10 cellular contexts compared by ENCODE assay signal in genomic region chr14:49581961-49582210, GRCh38. TPM values are rescaled to one million over a fixed set of nuclear protein-coding genes. Genes with fewer than 3 reads are reported as not detected.
DNase-seq lines count a peak whose midpoint lies in the region; FAIRE-seq and TF ChIP-seq lines count a peak whose summit lies in the region.
"Had no signal": no experiment of that assay in that cellular context is flagged by ENCODE, and none has a peak within 500 bp of the region (broad histone marks: within the 10 kb centered on the region; RNA-seq: fewer than 3 reads in every experiment).

No MANE protein-coding gene starts in this region.

- no peaks in the 10 kb centered on the region for H3K9me2 ChIP-seq in DOHH2 (replicated peaks; ENCODE audit: control insufficient read depth, low read length)

- H3K79me2 ChIP-seq in DOHH2 (ENCODE audit: control insufficient read depth, low read length): peaks cover 82% of the 10 kb centered on the region

- peaks cover 29% of the 10 kb centered on the region for H3K27me3 Mint-ChIP-seq in endothelial cell (ENCODE audit: unreplicated experiment)

- peak; percentile 48 for DNase-seq in KBM-7
- DNase-seq in endothelial cell (ENCODE audit: low spot score): no peak
- DNase-seq in activated CD4-positive, CD25-positive, alpha-beta regulatory T cell (lab: John Stamatoyannopoulos, UW): no peak
- no peak for DNase-seq in kidney
- DNase-seq in sigmoid colon: no peak
- DNase-seq: Kasumi-1, stomach had no signal

- H3K4me2 ChIP-seq in DOHH2 (ENCODE audit: low read length): peak overlapping the region; percentile 49

- peaks cover 85% of the 10 kb centered on the region for H3K36me3 ChIP-seq in DOHH2 (ENCODE audit: control insufficient read depth, low read length)
- peaks cover 6 to 17% of the 10 kb centered on the region in 2 donors for H3K36me3 ChIP-seq in kidney (ENCODE audit: control insufficient read depth in 1 of 2, insufficient read depth in 2 of 2, low read length in 2 of 2)
- peaks cover 0 to 36% (median 13%) of the 10 kb centered on the region in 4 donors for H3K36me3 ChIP-seq in sigmoid colon

- H3F3A ChIP-seq in DOHH2 (ENCODE audit: control insufficient read depth, insufficient read depth): peaks cover 63% of the 10 kb centered on the region

- intact Hi-C loops in kidney (cut with DNase I) (no loop called here), sigmoid colon (cut with DNase I) (no loop called here)

- peak overlapping the region; percentile 76 for H3K27ac Mint-ChIP-seq in endothelial cell (ENCODE audit: unreplicated experiment)
- H3K27ac Mint-ChIP-seq: T-helper 1 cell treated with Interleukin-12 subunit alpha and Interleukin-12 subunit beta and Interleukin-4 antibody, amounts not matched to agents 30 μg/mL and 1 μg/mL, for 36 hours had no signal

- H3K4me3 ChIP-seq in DOHH2 (ENCODE audit: low read length) (no peak overlapping the region), kidney (ENCODE audit: low read length in 2 of 2) (no peak overlapping the region), sigmoid colon (no peak overlapping the region)
- H3K4me3 ChIP-seq: stomach had no signal

- no peaks in the 10 kb centered on the region for H3K9me3 Mint-ChIP-seq in endothelial cell (ENCODE audit: unreplicated experiment)
- H3K9me3 Mint-ChIP-seq: T-helper 1 cell treated with Interleukin-12 subunit alpha and Interleukin-12 subunit beta and Interleukin-4 antibody, amounts not matched to agents 30 μg/mL and 1 μg/mL, for 36 hours had no signal

- peaks cover 46% of the 10 kb centered on the region for H3K36me3 Mint-ChIP-seq in endothelial cell (ENCODE audit: low read depth, unreplicated experiment)

- TF ChIP-seq CTCF in DOHH2 (IDR thresholded peaks at IDR 0.05; ENCODE audit: low read depth, low read length, poor library complexity, severe bottlenecking) (no peak), endothelial cell (IDR thresholded peaks at IDR 0.05; ENCODE audit: unreplicated experiment) (no peak), kidney (IDR thresholded peaks at IDR 0.05; ENCODE audit: borderline replicate concordance, extremely low read depth, insufficient read depth) (no peak), sigmoid colon (IDR thresholded peaks at IDR 0.05) (no peak)

- H3K27me3 ChIP-seq in DOHH2 (ENCODE audit: control insufficient read depth, low read length): no peaks in the 10 kb centered on the region
- H3K27me3 ChIP-seq in sigmoid colon: no peaks in the 10 kb centered on the region
- H3K27me3 ChIP-seq: stomach had no signal

- WGBS in sigmoid colon, 2 donors: 95 to 96% methylated on average over 1 of the region's 1 CpG

- no peak for TF ChIP-seq EP300 in sigmoid colon (IDR thresholded peaks at IDR 0.05)

- no peak for TF ChIP-seq POLR2A in sigmoid colon (IDR thresholded peaks at IDR 0.05)

- H4K20me1 ChIP-seq in DOHH2 (ENCODE audit: control insufficient read depth, insufficient read depth, low read depth, low read length): peaks cover 30% of the 10 kb centered on the region

- peaks cover 30% of the 10 kb centered on the region for H3K4me1 Mint-ChIP-seq in endothelial cell (ENCODE audit: unreplicated experiment)

- H3K9ac ChIP-seq in kidney (ENCODE audit: low read length in 2 of 2): no peak overlapping the region

- H3K9me3 ChIP-seq in DOHH2 (ENCODE audit: control insufficient read depth, insufficient read depth, low read length) (no peaks in the 10 kb centered on the region), kidney (ENCODE audit: control insufficient read depth in 1 of 2, low read length in 2 of 2) (no peaks in the 10 kb centered on the region), sigmoid colon (no peaks in the 10 kb centered on the region)
- H3K9me3 ChIP-seq: stomach had no signal

- H3K4me3 Mint-ChIP-seq in endothelial cell (ENCODE audit: unreplicated experiment): peak overlapping the region; percentile 70
- H3K4me3 Mint-ChIP-seq: T-helper 1 cell treated with Interleukin-12 subunit alpha and Interleukin-12 subunit beta and Interleukin-4 antibody, amounts not matched to agents 30 μg/mL and 1 μg/mL, for 36 hours had no signal

- FAIRE-seq in kidney (lab: Jason Lieb, UNC): no peak
- FAIRE-seq: endothelial cell of umbilical vein had no signal

- in situ Hi-C loops in KBM-7 (cut with MboI; ENCODE audit: low pct_unique_long_range_greater_than_20kb, low sequenced_read_pairs): no loop called here

- H3K4me1 ChIP-seq in DOHH2 (ENCODE audit: control insufficient read depth, low read length): peaks cover 25% of the 10 kb centered on the region
- peaks cover 0 to 11% of the 10 kb centered on the region in 2 donors for H3K4me1 ChIP-seq in kidney (ENCODE audit: control insufficient read depth in 1 of 2, insufficient read depth in 1 of 2, low read depth in 1 of 2, low read length in 2 of 2)
- peaks cover 0 to 35% (median 23%) of the 10 kb centered on the region in 4 donors for H3K4me1 ChIP-seq in sigmoid colon

- H3K27ac ChIP-seq in DOHH2 (ENCODE audit: low read depth, low read length) (no peak overlapping the region), kidney (ENCODE audit: low read depth in 2 of 2, low read length in 2 of 2) (no peak overlapping the region), sigmoid colon (no peak overlapping the region)
- H3K27ac ChIP-seq: stomach had no signal

RNA-seq across cellular contexts. Expression of gene RPS29, which starts 4.3 kb away (rescaled TPM):
- total RNA-seq in endothelial cell (ENCODE audit: unreplicated experiment): 2,246 TPM
- 1,054 TPM for total RNA-seq in kidney
- polyA plus RNA-seq in kidney (ENCODE audit: insufficient read depth, low read depth, low replicate concordance): 2,862 TPM
- over 10,000 TPM in 2 of 4 donors, 1,000 to 10,000 TPM in 2; 3,416 to 22,215 (median 11,134) TPM for total RNA-seq in sigmoid colon
- 1,000 to 10,000 TPM; 2,343 to 9,810 (median 5,800) TPM for polyA plus RNA-seq in sigmoid colon

RNA-seq across cellular contexts. Expression of gene LRR1, which starts 16.9 kb away (rescaled TPM):
- total RNA-seq in endothelial cell (ENCODE audit: unreplicated experiment) (12.9 TPM), kidney (6.6 TPM), sigmoid colon (1 to 10 TPM; 6.8 to 9.7 (median 8.2) TPM)
- polyA plus RNA-seq in kidney (ENCODE audit: insufficient read depth, low read depth, low replicate concordance) (7.7 TPM), sigmoid colon (10 to 100 TPM; 19.2 to 21.3 (median 20.1) TPM)

RNA-seq across cellular contexts. Expression of gene RPL36AL, which starts 38.5 kb away (rescaled TPM):
- 186 TPM for total RNA-seq in endothelial cell (ENCODE audit: unreplicated experiment)
- 157 TPM for total RNA-seq in kidney
- polyA plus RNA-seq in kidney (ENCODE audit: insufficient read depth, low read depth, low replicate concordance): 455 TPM
- total RNA-seq in sigmoid colon: 100 to 1,000 TPM; 183 to 446 (median 295) TPM
- polyA plus RNA-seq in sigmoid colon: 100 to 1,000 TPM; 527 to 799 (median 731) TPM

RNA-seq across cellular contexts. Expression of gene MGAT2, which starts 38.7 kb away (rescaled TPM):
- total RNA-seq in endothelial cell (ENCODE audit: unreplicated experiment) (47.0 TPM), kidney (31.8 TPM), sigmoid colon (10 to 100 TPM; 17.7 to 18.8 (median 17.9) TPM)
- polyA plus RNA-seq in kidney (ENCODE audit: insufficient read depth, low read depth, low replicate concordance) (11.9 TPM), sigmoid colon (10 to 100 TPM; 15.6 to 26.9 (median 20.3) TPM)

RNA-seq across cellular contexts. Expression of gene DNAAF2, which starts 53.2 kb away (rescaled TPM):
- total RNA-seq in endothelial cell (ENCODE audit: unreplicated experiment) (8.6 TPM), kidney (7.7 TPM), sigmoid colon (10 to 100 TPM in 2 of 4 donors, 1 to 10 TPM in 2; 3.3 to 12.7 (median 10.6) TPM)
- polyA plus RNA-seq in kidney (ENCODE audit: insufficient read depth, low read depth, low replicate concordance) (6.9 TPM), sigmoid colon (10 to 100 TPM in 1 of 3 donors, 1 to 10 TPM in 2; 6.3 to 10.9 (median 9.6) TPM)
